8 cellular contexts compared by ENCODE assay signal in the genomic region with DNA sequence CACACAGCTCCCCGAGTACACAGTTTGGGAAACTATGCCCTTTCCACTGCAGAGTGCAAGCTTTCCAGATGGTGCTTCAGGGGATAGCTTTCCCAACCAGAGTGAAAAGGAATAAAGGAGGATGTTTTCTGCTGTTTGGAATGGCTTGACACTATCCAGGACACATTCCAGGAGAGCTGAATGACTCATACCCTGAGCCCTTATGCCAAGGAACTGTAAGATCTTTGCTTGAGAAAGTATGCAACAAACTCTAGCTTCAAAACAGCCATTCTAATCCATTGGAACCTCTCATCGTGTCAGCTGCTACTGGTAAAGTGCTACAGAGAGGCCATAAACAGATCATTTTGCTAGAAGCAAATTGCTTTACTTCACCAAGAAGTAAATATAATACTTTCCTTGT. TPM values are rescaled to one million over a fixed set of nuclear protein-coding genes. Genes with fewer than 3 reads are reported as not detected.
DNase-seq lines count a peak whose midpoint lies in the region; ATAC-seq and TF ChIP-seq lines count a peak whose summit lies in the region.

No MANE protein-coding gene starts in this region.

- peak overlapping the region; percentile 80 for H3K27ac ChIP-seq in HUES48 (ENCODE audit: low read depth, low read length)
- H3K27ac ChIP-seq in left lung, result peak overlapping the region; percentile 66 to 74
- H3K27ac ChIP-seq in tibial artery, result peak overlapping the region; percentile 80 to 88

- no peaks in the 10 kb centered on the region for H3K27me3 Mint-ChIP-seq in activated naive CD8-positive, alpha-beta T cell treated with anti-CD3 and anti-CD28 coated beads, Interleukin-2, amount 50 U/mL, for 24 hours

- H3K36me3 Mint-ChIP-seq in activated naive CD8-positive, alpha-beta T cell treated with anti-CD3 and anti-CD28 coated beads, Interleukin-2, amount 50 U/mL, for 24 hours (ENCODE audit: low read depth), result peaks cover 31% of the 10 kb centered on the region

- no peaks in the 10 kb centered on the region for H3K9me3 Mint-ChIP-seq in activated naive CD8-positive, alpha-beta T cell treated with anti-CD3 and anti-CD28 coated beads, Interleukin-2, amount 50 U/mL, for 24 hours

- H3K9me3 ChIP-seq in HUES48 (ENCODE audit: control insufficient read depth, insufficient read depth, low read length) (no peaks in the 10 kb centered on the region), left lung (no peaks in the 10 kb centered on the region), tibial artery (no peaks in the 10 kb centered on the region)

- intact Hi-C loops in left lung (cut with DNase I) (no loop called here), tibial artery (cut with DNase I; ENCODE audit: low total_unique reads) (no loop called here)

- no peak overlapping the region for H3K4me3 Mint-ChIP-seq in activated naive CD8-positive, alpha-beta T cell treated with anti-CD3 and anti-CD28 coated beads, Interleukin-2, amount 50 U/mL, for 24 hours

- TF ChIP-seq CTCF in left lung (IDR thresholded peaks at IDR 0.05) (no peak), tibial artery (IDR thresholded peaks at IDR 0.05) (no peak)

- H3K36me3 ChIP-seq in HUES48 (ENCODE audit: control insufficient read depth, insufficient read depth, low read length) (peaks cover 59% of the 10 kb centered on the region), left lung (peaks cover 0 to 72% of the 10 kb centered on the region in 2 donors), tibial artery (no peaks in the 10 kb centered on the region)

- peak; percentile 95 for ATAC-seq in left lung
- no peak for ATAC-seq in activated naive CD8-positive, alpha-beta T cell treated with anti-CD3 and anti-CD28 coated beads, Interleukin-2, amount 50 U/mL, for 24 hours

- DNase-seq in cerebellar cortex (ENCODE audit: low spot score), result peak; percentile 47
- DNase-seq in left lung, result no peak
- DNase-seq in tibial artery, result peak in 1 of 2 donors; percentile 71
- no peak for DNase-seq in NCI-H774 (lab: John Stamatoyannopoulos, UW)
- DNase-seq in activated CD4-positive, alpha-beta T cell treated with anti-CD3 and anti-CD28 coated beads for 1 hour, result no peak
- DNase-seq in activated naive CD8-positive, alpha-beta T cell treated with anti-CD3 and anti-CD28 coated beads, Interleukin-2, amount 50 U/mL, for 24 hours, result no peak
- DNase-seq in activated CD4-positive, CD25-positive, alpha-beta regulatory T cell (lab: John Stamatoyannopoulos, UW), result no peak

- H3K9ac ChIP-seq in HUES48 (ENCODE audit: low read depth, low read length), result no peak overlapping the region

- H3K4me1 ChIP-seq in HUES48 (ENCODE audit: control insufficient read depth, insufficient read depth, low read length) (peaks cover 4% of the 10 kb centered on the region; the same call in 1 of the 2 replicates), left lung (peaks cover 11 to 12% of the 10 kb centered on the region in 2 donors), tibial artery (peaks cover 3 to 68% (median 43%) of the 10 kb centered on the region in 4 donors)

- H3K27ac Mint-ChIP-seq in activated naive CD8-positive, alpha-beta T cell treated with anti-CD3 and anti-CD28 coated beads, Interleukin-2, amount 50 U/mL, for 24 hours, result no peak overlapping the region

- H3K4me3 ChIP-seq in HUES48 (ENCODE audit: low read depth, low read length), result no peak overlapping the region
- no peak overlapping the region for H3K4me3 ChIP-seq in left lung
- H3K4me3 ChIP-seq in tibial artery, result peak overlapping the region; percentile 9 to 27

- H3K4me1 Mint-ChIP-seq in activated naive CD8-positive, alpha-beta T cell treated with anti-CD3 and anti-CD28 coated beads, Interleukin-2, amount 50 U/mL, for 24 hours, result peaks cover 17% of the 10 kb centered on the region

- no peaks in the 10 kb centered on the region for H3K27me3 ChIP-seq in HUES48 (ENCODE audit: control insufficient read depth, insufficient read depth, low read length)
- no peaks in the 10 kb centered on the region for H3K27me3 ChIP-seq in left lung
- H3K27me3 ChIP-seq in tibial artery, result no peaks in the 10 kb centered on the region

RNA-seq across cellular contexts. Expression of a gene that starts 33.6 kb away (rescaled TPM):
- 10 to 100 TPM; 73.4 to 76.9 TPM for total RNA-seq in left lung

Comparison
In these comparisons a context has a peak if more than half of its experiments do, and no peak if none do; other contexts are left out.
1. H3K4me3 ChIP-seq: peak in tibial artery (2 of 2); none in HUES48 (single experiment) and left lung (0 of 2).
2. Peak in every context shown above with its lines, with median percentiles within 50 percentile points of each other: H3K27ac ChIP-seq.